ENCODE assay signal across 9 cellular contexts in genomic region chr3:138862924-138863775, GRCh38. TPM values are rescaled to one million over a fixed set of nuclear protein-coding genes. Genes with fewer than 3 reads are reported as not detected.
DNase-seq lines count a peak whose midpoint lies in the region; ATAC-seq, FAIRE-seq and TF ChIP-seq lines count a peak whose summit lies in the region.
"Had no signal": no experiment of that assay in that cellular context is flagged by ENCODE, and none has a peak within 500 bp of the region (broad histone marks: within the 10 kb centered on the region; RNA-seq: fewer than 3 reads in every experiment).

No MANE protein-coding gene starts in this region.

- peaks cover 23% of the 10 kb centered on the region for H3K4me1 ChIP-seq in keratinocyte (ENCODE audit: control insufficient read depth, extremely low read depth, insufficient read depth, low read length)

- H3K9me1 ChIP-seq in keratinocyte (ENCODE audit: control insufficient read depth, extremely low read depth, insufficient read depth, low read length), result no peaks in the 10 kb centered on the region

- no peaks in the 10 kb centered on the region for H3K9me3 ChIP-seq in keratinocyte (ENCODE audit: control insufficient read depth, low read depth, low read length)

- H2AFZ ChIP-seq in keratinocyte (ENCODE audit: control insufficient read depth, low read length), result peak overlapping the region; percentile 82

- H3K27me3 ChIP-seq in keratinocyte (ENCODE audit: control insufficient read depth, extremely low read depth, insufficient read depth, low read length), result no peaks in the 10 kb centered on the region

- peak overlapping the region; percentile 77 for H3K9ac ChIP-seq in keratinocyte (ENCODE audit: control insufficient read depth, extremely low read depth, insufficient read depth, low read length)

- dilution Hi-C loops in keratinocyte (cut with MboI; ENCODE audit: extremely low pct_ligation_motif_present, low sequenced_read_pairs), result no loop called here

- H3K4me2 ChIP-seq in keratinocyte (ENCODE audit: control insufficient read depth, extremely low read depth, insufficient read depth, low read depth, low read length), result peak overlapping the region; percentile 66

- peak; percentile 68 for DNase-seq in ELF-1 (ENCODE audit: low read depth, low spot score)
- peak; percentile 79 for DNase-seq in NB4 (ENCODE audit: low read depth)
- peak; percentile 70 for DNase-seq in astrocyte of the spinal cord (ENCODE audit: low read depth, low spot score)
- peak; percentile 75 for DNase-seq in keratinocyte (ENCODE audit: low read depth, low spot score)
- peak; percentile 36 for DNase-seq in stromal cell of bone marrow (ENCODE audit: low read depth)
- DNase-seq in activated CD4-positive, CD25-positive, alpha-beta regulatory T cell (lab: John Stamatoyannopoulos, UW), result no peak
- DNase-seq: naive B cell had no signal

- H3K36me3 ChIP-seq in keratinocyte (ENCODE audit: control insufficient read depth in 2 of 2, extremely low read depth in 1 of 2, insufficient read depth in 2 of 2, low read length in 2 of 2), result no peaks in the 10 kb centered on the region

- peak; percentile 93 for FAIRE-seq in keratinocyte (lab: Jason Lieb, UNC)

- no peak for TF ChIP-seq POLR2A in NB4 (IDR thresholded peaks at IDR 0.05; ENCODE audit: extremely low read depth, insufficient read length)

- in situ Hi-C loops in astrocyte of the spinal cord (cut with HindIII; ENCODE audit: low sequenced_read_pairs), result no loop called here

- no peak for TF ChIP-seq CTCF in NB4 (IDR thresholded peaks at IDR 0.05; ENCODE audit: low read depth, low read length)
- no peak for TF ChIP-seq CTCF in astrocyte of the spinal cord (IDR thresholded peaks at IDR 0.05; ENCODE audit: low read depth, low read length)
- TF ChIP-seq CTCF in keratinocyte (optimal IDR thresholded peaks at IDR 0.05 in 1 of 3, IDR thresholded peaks at IDR 0.05 in 1 of 3, conservative IDR thresholded peaks at IDR 0.05 in 1 of 3; ENCODE audit: extremely low read depth in 1 of 3, insufficient read depth in 2 of 3, low read length in 3 of 3), result no peak

- H3K4me3 ChIP-seq in NB4 (ENCODE audit: low read depth, low read length) (peak overlapping the region; percentile 25), astrocyte of the spinal cord (ENCODE audit: low read depth, low read length) (no peak overlapping the region), keratinocyte (ENCODE audit: control insufficient read depth in 2 of 3, extremely low read depth in 1 of 3, insufficient read depth in 2 of 3, low read depth in 1 of 3, low read length in 3 of 3) (peak overlapping the region in 1 of 3 experiments; percentile 11)

- ATAC-seq in HG02610 (IDR thresholded peaks at IDR 0.05; ENCODE audit: unreplicated experiment) (no peak), GM21529 (IDR thresholded peaks at IDR 0.05; ENCODE audit: unreplicated experiment) (no peak)

- H3K27ac ChIP-seq in keratinocyte (ENCODE audit: control insufficient read depth, insufficient read depth, low read length), result peak overlapping the region; percentile 94

- no peaks in the 10 kb centered on the region for H4K20me1 ChIP-seq in keratinocyte (ENCODE audit: control insufficient read depth, extremely low read depth, insufficient read depth, low read length)

- no peaks in the 10 kb centered on the region for H3K79me2 ChIP-seq in keratinocyte (ENCODE audit: control insufficient read depth, insufficient read depth, low read length)

RNA-seq across cellular contexts. Expression of gene PIK3CB, which starts 28.4 kb away (rescaled TPM):
- polyA plus RNA-seq in keratinocyte, result 11.5 to 19.9 TPM (median 18.5 TPM) in 3 replicates
- polyA plus RNA-seq in keratinocyte (2011; ENCODE audit: low read depth), result 9.1 TPM
- 13.3 and 24.1 TPM in 2 replicates for polyA plus RNA-seq in keratinocyte (2011; cell fraction: cytosol; rRNA removed)
- polyA plus RNA-seq in keratinocyte (2011; cell fraction: nucleus; rRNA removed), result 12.7 and 16.6 TPM in 2 replicates
- polyA plus RNA-seq in keratinocyte (2012; ENCODE audit: low replicate concordance), result 14.8 and 20.8 TPM in 2 replicates
- polyA minus RNA-seq in keratinocyte, result 10.6 to 23.8 TPM (median 11.9 TPM) in 3 replicates
- polyA minus RNA-seq in keratinocyte (2011; cell fraction: cytosol; rRNA and poly(A)+ RNA removed), result 17.6 TPM
- 14.2 and 37.8 TPM in 2 replicates for polyA minus RNA-seq in keratinocyte (2011; cell fraction: nucleus; rRNA and poly(A)+ RNA removed)

Comparison
In these comparisons a context has a peak if more than half of its experiments do, and no peak if none do; other contexts are left out.
1. DNase-seq: peak in ELF-1 (single experiment), NB4 (single experiment), astrocyte of the spinal cord (single experiment), keratinocyte (single experiment) and stromal cell of bone marrow (single experiment); none in activated CD4-positive, CD25-positive, alpha-beta regulatory T cell (0 of 4).